Comparison of ENCODE assay signal across 1 cellular context in genomic region chr15:74783072-74783807, GRCh38.
TF ChIP-seq lines count a peak whose summit lies in the region.

No MANE protein-coding gene starts in this region.

TF ChIP-seq in HepG2, 621 proteins besides CTCF, POLR2A, EP300 and RAD21 (continued from another document and continues in another):
- no peak for TF ChIP-seq ZNF318 (CRISPR knock-in tag; IDR thresholded peaks at IDR 0.05)
- no peak for TF ChIP-seq AFF4 (CRISPR knock-in tag; IDR thresholded peaks at IDR 0.05)
- no peak for TF ChIP-seq KLF16 (CRISPR knock-in tag; IDR thresholded peaks at IDR 0.05)
- TF ChIP-seq ZBTB44 (CRISPR knock-in tag; IDR thresholded peaks at IDR 0.05) = no peak
- no peak for TF ChIP-seq KAT2B (IDR thresholded peaks at IDR 0.05; ENCODE audit: borderline replicate concordance, low read depth, low read length)
- no peak for TF ChIP-seq ZNF484 (CRISPR knock-in tag; IDR thresholded peaks at IDR 0.05; ENCODE audit: borderline replicate concordance, low read depth)
- TF ChIP-seq NR2F6 (IDR thresholded peaks at IDR 0.05) = no peak
- TF ChIP-seq NR2F6 (CRISPR knock-in tag; IDR thresholded peaks at IDR 0.05) = 0 out of 2 replicates have a peak, but pooled peaks have one; percentile 34
- no peak for TF ChIP-seq MAFG (CRISPR knock-in tag; IDR thresholded peaks at IDR 0.05)
- no peak for TF ChIP-seq TEF (CRISPR knock-in tag; IDR thresholded peaks at IDR 0.05)
- no peak for TF ChIP-seq ZNF460 (CRISPR knock-in tag; IDR thresholded peaks at IDR 0.05; ENCODE audit: borderline replicate concordance)
- no peak for TF ChIP-seq SAFB2 (CRISPR knock-in tag; IDR thresholded peaks at IDR 0.05; ENCODE audit: borderline replicate concordance, low read depth)
- TF ChIP-seq SNAPC4 (CRISPR knock-in tag; IDR thresholded peaks at IDR 0.05) = peak; percentile 57; the same call in 1 of the 2 replicates
- TF ChIP-seq IKZF1 (IDR thresholded peaks at IDR 0.05) = no peak
- no peak for TF ChIP-seq KMT2B (CRISPR knock-in tag; IDR thresholded peaks at IDR 0.05)
- TF ChIP-seq ZNF136 (CRISPR knock-in tag; IDR thresholded peaks at IDR 0.05; ENCODE audit: low read depth) = no peak
- no peak; the same call in 1 of the 2 replicates for TF ChIP-seq SPEN (CRISPR knock-in tag; IDR thresholded peaks at IDR 0.05; ENCODE audit: low read depth)
- no peak for TF ChIP-seq ZNF44 (CRISPR knock-in tag; IDR thresholded peaks at IDR 0.05)
- no peak for TF ChIP-seq ZHX2 (IDR thresholded peaks at IDR 0.05; ENCODE audit: low read depth)
- no peak for TF ChIP-seq ZHX2 (CRISPR knock-in tag; IDR thresholded peaks at IDR 0.05; ENCODE audit: borderline replicate concordance)
- TF ChIP-seq ZBTB21 (CRISPR knock-in tag; IDR thresholded peaks at IDR 0.05) = no peak
- 0 out of 3 replicates have a peak, but pooled peaks have one; percentile 46 for TF ChIP-seq MXI1 (IDR thresholded peaks at IDR 0.05; ENCODE audit: borderline replicate concordance, low read depth, low read length)
- TF ChIP-seq ZNF331 (CRISPR knock-in tag; IDR thresholded peaks at IDR 0.05) = 0 out of 2 replicates have a peak, but pooled peaks have one; percentile 34
- no peak for TF ChIP-seq YY1 (IDR thresholded peaks at IDR 0.05; ENCODE audit: insufficient read depth, insufficient replicate concordance, low read depth, low read length)
